ENCODE assay signal across 13 cellular contexts in genomic region chr21:45336535-45336810, GRCh38. TPM values are rescaled to one million over a fixed set of nuclear protein-coding genes. Genes with fewer than 3 reads are reported as not detected.
DNase-seq lines count a peak whose midpoint lies in the region; ATAC-seq, FAIRE-seq and TF ChIP-seq lines count a peak whose summit lies in the region.
"Had no signal": no experiment of that assay in that cellular context is flagged by ENCODE, and none has a peak within 500 bp of the region (broad histone marks: within the 10 kb centered on the region; RNA-seq: fewer than 3 reads in every experiment).

No MANE protein-coding gene starts in this region.

- 55% methylated on average over 2 of the region's 4 CpGs for WGBS in mammary epithelial cell (ENCODE audit: low coverage, missing lambda C conversion rate)

- CTCF ChIA-PET in mammary epithelial cell (lab: Charles Lee; ENCODE audit: low non-redundant PET) = no interaction called here

- H3K9me3 ChIP-seq in BLaER1 treated with 17β-estradiol and CSF1 and Interleukin-3, amounts not matched to agents 10 nM and 100 nM (replicated peaks in 1 of 11) = no peaks in the 10 kb centered on the region
- peaks cover 6% of the 10 kb centered on the region; the same call in 1 of the 2 replicates for H3K9me3 ChIP-seq in NT2/D1 (ENCODE audit: insufficient read depth, low read length)
- no peaks in the 10 kb centered on the region for H3K9me3 ChIP-seq in kidney (ENCODE audit: control insufficient read depth in 1 of 2, low read length in 2 of 2)
- no peaks in the 10 kb centered on the region for H3K9me3 ChIP-seq in mammary epithelial cell (replicated peaks; ENCODE audit: insufficient read depth, low read length)

- intact Hi-C loops in kidney (cut with DNase I) (no loop called here), posterior vena cava (cut with DNase I) (no loop called here), mammary epithelial cell (cut with micrococcal nuclease) (no loop called here)

- DNase-seq in NT2/D1 (ENCODE audit: low read depth, low spot score) (no peak), kidney (peak; percentile 52), posterior vena cava (ENCODE audit: low spot score) (peak; percentile 49), mammary epithelial cell (no peak)
- DNase-seq in activated naive CD4-positive, alpha-beta T cell (lab: John Stamatoyannopoulos, UW) = no peak
- DNase-seq: NCI-H1092, NCI-H1694 treated with DMSO at 0.1 percent for 48 hours, NCI-H748 treated with DMSO at 0.1 percent for 48 hours, SIG-M5 had no signal

- H3K27me3 ChIP-seq in BLaER1 treated with 17β-estradiol and CSF1 and Interleukin-3, amounts not matched to agents 10 nM and 100 nM = no peaks in the 10 kb centered on the region; a peak in 1 of 22 replicates
- peaks cover 13% of the 10 kb centered on the region for H3K27me3 ChIP-seq in NT2/D1 (ENCODE audit: insufficient read depth, insufficient read length)
- no peaks in the 10 kb centered on the region for H3K27me3 ChIP-seq in mammary epithelial cell (ENCODE audit: insufficient read depth, low read length)

- H2AFZ ChIP-seq in mammary epithelial cell (ENCODE audit: low read depth, low read length) = no peak overlapping the region

- H3K27ac ChIP-seq in BLaER1 treated with 17β-estradiol and CSF1 and Interleukin-3, amounts not matched to agents 10 nM and 100 nM = no peak overlapping the region
- no peak overlapping the region for H3K27ac ChIP-seq in kidney (ENCODE audit: low read depth in 2 of 2, low read length in 2 of 2)
- H3K27ac ChIP-seq in mammary epithelial cell (ENCODE audit: insufficient read depth, low read depth, low read length) = no peak overlapping the region
- H3K27ac ChIP-seq: KMS-11 had no signal

- TF ChIP-seq CTCF in kidney (IDR thresholded peaks at IDR 0.05; ENCODE audit: borderline replicate concordance, extremely low read depth, insufficient read depth) = no peak
- TF ChIP-seq CTCF in mammary epithelial cell (conservative IDR thresholded peaks at IDR 0.05 in 1 of 2, IDR thresholded peaks at IDR 0.05 in 1 of 2; ENCODE audit: extremely low read depth in 1 of 2, insufficient read depth in 1 of 2, low read depth in 1 of 2, low read length in 2 of 2) = no peak

- H3K79me2 ChIP-seq in mammary epithelial cell (ENCODE audit: insufficient read depth, low read length) = no peaks in the 10 kb centered on the region

- no peaks in the 10 kb centered on the region for H3K36me3 ChIP-seq in BLaER1 treated with 17β-estradiol and CSF1 and Interleukin-3, amounts not matched to agents 10 nM and 100 nM
- H3K36me3 ChIP-seq in NT2/D1 (ENCODE audit: insufficient read depth, insufficient read length, low read length) (no peaks in the 10 kb centered on the region), kidney (ENCODE audit: control insufficient read depth in 1 of 2, insufficient read depth in 2 of 2, low read length in 2 of 2) (no peaks in the 10 kb centered on the region), mammary epithelial cell (ENCODE audit: insufficient read depth, low read length) (no peaks in the 10 kb centered on the region)

- H3K4me2 ChIP-seq in BLaER1 treated with 17β-estradiol and CSF1 and Interleukin-3, amounts not matched to agents 10 nM and 100 nM = peak overlapping the region in 8 of 11 experiments; percentile 18 to 61 (median 34); a peak in 11 of 22 replicates
- no peak overlapping the region for H3K4me2 ChIP-seq in mammary epithelial cell (ENCODE audit: insufficient read depth, low read depth, low read length)
- H3K4me2 ChIP-seq: KMS-11 had no signal

- H3K4me3 ChIP-seq in BLaER1 treated with 17β-estradiol and CSF1 and Interleukin-3, amounts not matched to agents 10 nM and 100 nM = no peak overlapping the region
- H3K4me3 ChIP-seq in NT2/D1 (ENCODE audit: insufficient read length, low read depth) = no peak overlapping the region
- no peak overlapping the region for H3K4me3 ChIP-seq in kidney (ENCODE audit: low read length in 2 of 2)
- H3K4me3 ChIP-seq in mammary epithelial cell (replicated peaks in 1 of 3; ENCODE audit: insufficient read depth in 1 of 3, low read depth in 2 of 3, low read length in 3 of 3) = no peak overlapping the region

- no peak for FAIRE-seq in kidney (lab: Jason Lieb, UNC)
- FAIRE-seq: H54 had no signal

- in situ Hi-C loops in mammary epithelial cell (cut with MboI; ENCODE audit: low sequenced_read_pairs in 2 of 2) = no loop called here

- H3K9ac ChIP-seq in BLaER1 treated with 17β-estradiol and CSF1 and Interleukin-3, amounts not matched to agents 10 nM and 100 nM = no peak overlapping the region
- peak overlapping the region; percentile 13 for H3K9ac ChIP-seq in NT2/D1 (ENCODE audit: insufficient read length, low read depth)
- H3K9ac ChIP-seq in kidney (ENCODE audit: low read length in 2 of 2) = no peak overlapping the region
- H3K9ac ChIP-seq in mammary epithelial cell (ENCODE audit: insufficient read depth, low read length) = no peak overlapping the region
- H3K9ac ChIP-seq: KMS-11 had no signal

- ATAC-seq in GM21381 (IDR thresholded peaks at IDR 0.05; ENCODE audit: unreplicated experiment) = no peak

- dilution Hi-C loops in mammary epithelial cell (cut with HindIII; ENCODE audit: low sequenced_read_pairs) = no loop called here

- no TSS peak for BruUV-seq in mammary epithelial cell (replicated peaks; lab: Mats Ljungman, UMichigan)

- H4K20me1 ChIP-seq in BLaER1 treated with 17β-estradiol and CSF1 and Interleukin-3, amounts not matched to agents 10 nM and 100 nM = peaks cover 0 to 13% (median 0%) of the 10 kb centered on the region in 11 experiments; a peak in 2 of 22 replicates
- H4K20me1 ChIP-seq in mammary epithelial cell (ENCODE audit: insufficient read depth, low read length) = no peaks in the 10 kb centered on the region

- H3K4me1 ChIP-seq in BLaER1 treated with 17β-estradiol and CSF1 and Interleukin-3, amounts not matched to agents 10 nM and 100 nM = peaks cover 0 to 20% (median 13%) of the 10 kb centered on the region in 10 experiments; a peak in 14 of 20 replicates
- H3K4me1 ChIP-seq in NT2/D1 (ENCODE audit: insufficient read depth, insufficient read length) (peaks cover 46% of the 10 kb centered on the region), kidney (ENCODE audit: control insufficient read depth in 1 of 2, insufficient read depth in 1 of 2, low read depth in 1 of 2, low read length in 2 of 2) (no peaks in the 10 kb centered on the region), mammary epithelial cell (ENCODE audit: insufficient read depth, low read length) (peaks cover 20% of the 10 kb centered on the region)

RNA-seq across cellular contexts. Expression of gene POFUT2, which starts 48.8 kb away (rescaled TPM):
- total RNA-seq in kidney (30.2 TPM), posterior vena cava (10 to 100 TPM; 27.1 to 27.4 TPM), mammary epithelial cell (10 to 100 TPM; 19.3 to 25.0 TPM)
- polyA plus RNA-seq in kidney (ENCODE audit: insufficient read depth, low read depth, low replicate concordance) (18.3 TPM), mammary epithelial cell (14.1 TPM)
- 9.7 TPM for polyA minus RNA-seq in mammary epithelial cell

Comparison
In these comparisons a context has a peak if more than half of its experiments do, and no peak if none do; other contexts are left out.
1. DNase-seq: peak in kidney (single experiment) and posterior vena cava (single experiment); none in NT2/D1 (single experiment), mammary epithelial cell (single experiment) and activated naive CD4-positive, alpha-beta T cell (0 of 4).